9 cellular contexts compared by ENCODE assay signal in genomic region chr17:79188048-79188447, GRCh38.
A peak's percentile ranks its signal among the peaks of the same experiment; 100 is the strongest.
DNase-seq lines count a peak whose midpoint lies in the region; ATAC-seq and TF ChIP-seq lines count a peak whose summit lies in the region.
"Had no signal": no experiment of that assay in that cellular context is flagged by ENCODE, and none has a peak within 500 bp of the region (broad histone marks: within the 10 kb centered on the region; RNA-seq: fewer than 3 reads in every experiment).

No MANE protein-coding gene starts in this region.

- no peaks in the 10 kb centered on the region for H3K9me3 Mint-ChIP-seq in osteocyte (ENCODE audit: unreplicated experiment)
- H3K9me3 Mint-ChIP-seq: CD4-positive, CD25-positive, alpha-beta regulatory T cell had no signal

- no peak overlapping the region for H3K27ac Mint-ChIP-seq in osteocyte (ENCODE audit: unreplicated experiment)
- H3K27ac Mint-ChIP-seq: CD4-positive, CD25-positive, alpha-beta regulatory T cell had no signal

- peaks cover 0 to 11% (median 4%) of the 10 kb centered on the region in 4 donors for H3K4me1 ChIP-seq in tibial artery

- peak; percentile 52 for TF ChIP-seq CTCF in osteocyte (IDR thresholded peaks at IDR 0.05)
- TF ChIP-seq CTCF in tibial artery (IDR thresholded peaks at IDR 0.05) = peak in 1 of 2 experiments; percentile 19

- no peaks in the 10 kb centered on the region for H3K36me3 ChIP-seq in tibial artery

- no peak overlapping the region for H3K4me3 Mint-ChIP-seq in osteocyte (ENCODE audit: unreplicated experiment)
- H3K4me3 Mint-ChIP-seq: CD4-positive, CD25-positive, alpha-beta regulatory T cell had no signal

- no peak overlapping the region for H3K4me3 ChIP-seq in tibial artery

- no peaks in the 10 kb centered on the region for H3K9me3 ChIP-seq in tibial artery

- peak; percentile 20 for DNase-seq in NCI-H1436 (lab: John Stamatoyannopoulos, UW)
- DNase-seq in NCI-H1436 treated with DMSO at 0.1 percent for 48 hours (lab: John Stamatoyannopoulos, UW) = no peak
- peak; percentile 38 for DNase-seq in NCI-H2171 (lab: John Stamatoyannopoulos, UW)
- DNase-seq in dermis blood vessel endothelial cell = peak; percentile 38
- DNase-seq in osteocyte (ENCODE audit: extremely low spot score, unreplicated experiment) = no peak
- DNase-seq in tibial artery = no peak
- no peak for DNase-seq in cerebellar nuclear complex (lab: John Stamatoyannopoulos, UW)
- DNase-seq: CD4-positive, CD25-positive, alpha-beta regulatory T cell had no signal

- peaks cover 3% of the 10 kb centered on the region for H3K4me1 Mint-ChIP-seq in osteocyte (ENCODE audit: unreplicated experiment)

- H3K27me3 Mint-ChIP-seq in osteocyte (ENCODE audit: unreplicated experiment) = peaks cover 47% of the 10 kb centered on the region

- no peak for ATAC-seq in HG03354 (IDR thresholded peaks at IDR 0.05; ENCODE audit: poor library complexity, severe bottlenecking, unreplicated experiment)

- no peak overlapping the region for H3K27ac ChIP-seq in tibial artery

- H3K36me3 Mint-ChIP-seq in osteocyte (ENCODE audit: unreplicated experiment) = no peaks in the 10 kb centered on the region
- H3K36me3 Mint-ChIP-seq: CD4-positive, CD25-positive, alpha-beta regulatory T cell had no signal

- peaks cover 0 to 97% of the 10 kb centered on the region in 2 donors for H3K27me3 ChIP-seq in tibial artery

- intact Hi-C loops in tibial artery (cut with DNase I; ENCODE audit: low total_unique reads) = no loop called here

Comparison
In these comparisons a context has a peak if more than half of its experiments do, and no peak if none do; other contexts are left out.
1. DNase-seq: peak in NCI-H1436 (single experiment), NCI-H2171 (single experiment) and dermis blood vessel endothelial cell (single experiment); none in NCI-H1436 treated with DMSO at 0.1 percent for 48 hours (single experiment), osteocyte (single experiment), tibial artery (0 of 2) and cerebellar nuclear complex (0 of 2).